In the genomic region with DNA sequence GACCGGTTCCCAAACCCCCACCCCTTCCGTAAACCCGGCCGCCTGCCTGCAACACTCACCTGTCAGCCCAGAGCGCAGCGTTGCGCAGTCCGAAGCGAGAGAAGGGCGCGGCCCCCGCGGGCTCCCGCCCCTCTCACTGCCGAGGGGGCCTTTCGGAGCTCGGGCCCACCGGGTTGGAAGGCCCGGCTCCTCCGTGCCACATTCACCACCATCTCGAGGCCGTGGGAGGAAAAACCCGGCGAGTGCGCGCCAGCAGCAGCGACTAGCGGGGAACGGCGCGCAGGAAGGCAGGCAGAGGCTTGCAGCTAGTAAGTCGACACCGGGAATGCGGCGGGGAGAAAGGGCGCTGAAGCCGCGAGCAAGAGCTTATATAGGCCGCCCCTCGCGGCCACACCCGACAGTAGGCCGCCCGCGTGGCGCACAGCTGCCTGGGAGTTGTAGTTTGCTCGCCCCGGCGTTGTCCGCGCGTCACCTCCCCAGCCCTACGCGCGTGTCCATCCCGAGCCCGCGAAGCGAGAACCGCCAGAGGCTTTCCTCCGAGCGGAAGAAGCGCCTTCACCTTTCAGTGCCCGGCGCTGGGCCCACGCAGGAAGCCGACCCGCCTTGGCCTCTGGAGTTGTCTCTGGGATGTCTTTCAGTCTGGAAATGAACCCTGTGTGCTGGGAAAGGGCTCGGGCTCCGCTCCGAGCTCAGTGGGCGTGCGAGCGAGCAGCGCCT, we compare ENCODE assay signal across 8 cellular contexts. TPM values are rescaled to one million over a fixed set of nuclear protein-coding genes. Genes with fewer than 3 reads are reported as not detected.
A peak's percentile ranks its signal among the peaks of the same experiment; 100 is the strongest.
DNase-seq lines count a peak whose midpoint lies in the region; ATAC-seq and TF ChIP-seq lines count a peak whose summit lies in the region.

No MANE protein-coding gene starts in this region.

- POLR2A ChIA-PET in WTC11 (lab: Charles Lee) = interaction anchor here (0.6 to 2.6 kb wide), 31 partner anchors 9 to 600 kb away, joined by 3 to 22 read pairs (median 5); a partner anchor contains a TSS

- CTCF ChIA-PET in WTC11 (lab: Charles Lee) = interaction anchor here (0.5 to 2.4 kb wide), 10 partner anchors 21 to 334 kb away, joined by 3 to 19 read pairs (median 3); a partner anchor contains a TSS

- H3K4me3 Mint-ChIP-seq in WTC11 = peak overlapping the region; percentile 92

- TF ChIP-seq CTCF in WTC11 (IDR thresholded peaks at IDR 0.05) (no peak), cardiac fibroblast (IDR thresholded peaks at IDR 0.05; ENCODE audit: low read depth, low read length) (no peak)

- H3K9me3 Mint-ChIP-seq in WTC11 = no peaks in the 10 kb centered on the region

- H3K4me1 Mint-ChIP-seq in WTC11 = peaks cover 24% of the 10 kb centered on the region

- peak overlapping the region; percentile 87 to 94 for H3K4me3 ChIP-seq in cardiac fibroblast (replicated peaks in 1 of 2; ENCODE audit: low read depth in 2 of 2, low read length in 2 of 2)

- peaks cover 40% of the 10 kb centered on the region for H3K36me3 Mint-ChIP-seq in WTC11

- no peaks in the 10 kb centered on the region for H3K27me3 Mint-ChIP-seq in WTC11 (ENCODE audit: low read depth)

- peak; percentile 98 for DNase-seq in AG08395 (ENCODE audit: low spot score)
- peak; percentile 95 for DNase-seq in NCI-H2196 (lab: John Stamatoyannopoulos, UW; ENCODE audit: unreplicated experiment)
- DNase-seq in WTC11 (ENCODE audit: low spot score) = peak; percentile 95
- peak; percentile 96 to 98 for DNase-seq in cardiac fibroblast (ENCODE audit: low read depth in 2 of 2)
- peak; percentile 98 for DNase-seq in islet precursor cell
- DNase-seq in stimulated activated CD4-positive, alpha-beta T cell treated with anti-CD3 and anti-CD28 coated beads, Interleukin-12 subunit alpha, Interleukin-12 subunit beta, amount 100 ng/mL, for 4 hours = peak; percentile 91

- ATAC-seq in GM18870 (IDR thresholded peaks at IDR 0.05; ENCODE audit: unreplicated experiment) (peak; percentile 68), HG03108 (IDR thresholded peaks at IDR 0.05; ENCODE audit: unreplicated experiment) (peak; percentile 85), WTC11 (peak; percentile 73)

- peak overlapping the region; percentile 83; the same call in 1 of the 2 replicates for H3K27ac Mint-ChIP-seq in WTC11

TF ChIP-seq in WTC11, 78 proteins besides CTCF, POLR2A, EP300 and RAD21 (continues in another document):
- TF ChIP-seq, protein P1, sequence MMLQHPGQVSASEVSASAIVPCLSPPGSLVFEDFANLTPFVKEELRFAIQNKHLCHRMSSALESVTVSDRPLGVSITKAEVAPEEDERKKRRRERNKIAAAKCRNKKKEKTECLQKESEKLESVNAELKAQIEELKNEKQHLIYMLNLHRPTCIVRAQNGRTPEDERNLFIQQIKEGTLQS (CRISPR knock-in tag; conservative IDR thresholded peaks at IDR 0.05) = no peak
- TF ChIP-seq TEAD1 (CRISPR knock-in tag; IDR thresholded peaks at IDR 0.05) = peak; percentile 95
- peak; percentile 55; the same call in 1 of the 2 replicates for TF ChIP-seq TP53 (CRISPR knock-in tag; IDR thresholded peaks at IDR 0.05)
- TF ChIP-seq, protein P2, sequence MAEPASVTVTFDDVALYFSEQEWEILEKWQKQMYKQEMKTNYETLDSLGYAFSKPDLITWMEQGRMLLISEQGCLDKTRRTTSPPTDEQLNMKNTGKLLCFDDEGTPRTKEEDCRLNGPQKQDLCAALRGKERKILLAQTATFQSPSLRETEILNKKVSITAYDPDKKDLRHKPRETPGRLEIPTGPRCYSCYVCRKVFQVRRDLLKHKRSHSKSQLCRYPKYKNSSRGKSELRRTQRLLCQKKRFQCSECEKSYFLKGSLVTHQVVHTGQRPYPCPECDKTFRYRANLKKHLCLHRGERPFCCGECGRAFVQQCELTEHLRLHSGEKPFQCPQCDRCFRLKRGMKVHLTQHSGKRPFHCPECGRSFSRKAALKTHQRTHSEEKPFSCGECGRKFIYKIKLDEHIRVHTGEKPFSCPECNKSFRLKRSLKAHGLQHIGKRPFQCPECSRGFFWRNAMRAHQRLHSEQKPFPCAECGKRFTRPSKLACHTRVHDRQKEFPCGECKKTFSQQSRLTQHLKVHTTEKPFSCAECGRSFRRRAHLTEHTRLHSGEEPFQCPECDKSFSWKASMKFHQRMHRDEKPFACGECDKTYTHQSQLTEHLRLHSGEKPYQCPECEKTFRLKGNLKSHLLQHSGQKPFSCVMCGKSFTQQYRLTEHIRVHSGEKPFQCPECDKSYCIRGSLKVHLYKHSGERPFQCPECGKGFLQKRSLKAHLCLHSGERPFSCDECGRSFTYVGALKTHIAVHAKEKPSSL (CRISPR knock-in tag; conservative IDR thresholded peaks at IDR 0.05) = no peak
- no peak for TF ChIP-seq ELF4 (CRISPR knock-in tag; IDR thresholded peaks at IDR 0.05; ENCODE audit: low read depth)
- TF ChIP-seq, protein P3, sequence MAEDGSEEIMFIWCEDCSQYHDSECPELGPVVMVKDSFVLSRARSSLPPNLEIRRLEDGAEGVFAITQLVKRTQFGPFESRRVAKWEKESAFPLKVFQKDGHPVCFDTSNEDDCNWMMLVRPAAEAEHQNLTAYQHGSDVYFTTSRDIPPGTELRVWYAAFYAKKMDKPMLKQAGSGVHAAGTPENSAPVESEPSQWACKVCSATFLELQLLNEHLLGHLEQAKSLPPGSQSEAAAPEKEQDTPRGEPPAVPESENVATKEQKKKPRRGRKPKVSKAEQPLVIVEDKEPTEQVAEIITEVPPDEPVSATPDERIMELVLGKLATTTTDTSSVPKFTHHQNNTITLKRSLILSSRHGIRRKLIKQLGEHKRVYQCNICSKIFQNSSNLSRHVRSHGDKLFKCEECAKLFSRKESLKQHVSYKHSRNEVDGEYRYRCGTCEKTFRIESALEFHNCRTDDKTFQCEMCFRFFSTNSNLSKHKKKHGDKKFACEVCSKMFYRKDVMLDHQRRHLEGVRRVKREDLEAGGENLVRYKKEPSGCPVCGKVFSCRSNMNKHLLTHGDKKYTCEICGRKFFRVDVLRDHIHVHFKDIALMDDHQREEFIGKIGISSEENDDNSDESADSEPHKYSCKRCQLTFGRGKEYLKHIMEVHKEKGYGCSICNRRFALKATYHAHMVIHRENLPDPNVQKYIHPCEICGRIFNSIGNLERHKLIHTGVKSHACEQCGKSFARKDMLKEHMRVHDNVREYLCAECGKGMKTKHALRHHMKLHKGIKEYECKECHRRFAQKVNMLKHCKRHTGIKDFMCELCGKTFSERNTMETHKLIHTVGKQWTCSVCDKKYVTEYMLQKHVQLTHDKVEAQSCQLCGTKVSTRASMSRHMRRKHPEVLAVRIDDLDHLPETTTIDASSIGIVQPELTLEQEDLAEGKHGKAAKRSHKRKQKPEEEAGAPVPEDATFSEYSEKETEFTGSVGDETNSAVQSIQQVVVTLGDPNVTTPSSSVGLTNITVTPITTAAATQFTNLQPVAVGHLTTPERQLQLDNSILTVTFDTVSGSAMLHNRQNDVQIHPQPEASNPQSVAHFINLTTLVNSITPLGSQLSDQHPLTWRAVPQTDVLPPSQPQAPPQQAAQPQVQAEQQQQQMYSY (CRISPR knock-in tag; IDR thresholded peaks at IDR 0.05) = peak; percentile 76
- peak; percentile 79 for TF ChIP-seq FOXK1 (CRISPR knock-in tag; IDR thresholded peaks at IDR 0.05)
- no peak for TF ChIP-seq JAZF1 (CRISPR knock-in tag; IDR thresholded peaks at IDR 0.05)
- TF ChIP-seq, protein P4, sequence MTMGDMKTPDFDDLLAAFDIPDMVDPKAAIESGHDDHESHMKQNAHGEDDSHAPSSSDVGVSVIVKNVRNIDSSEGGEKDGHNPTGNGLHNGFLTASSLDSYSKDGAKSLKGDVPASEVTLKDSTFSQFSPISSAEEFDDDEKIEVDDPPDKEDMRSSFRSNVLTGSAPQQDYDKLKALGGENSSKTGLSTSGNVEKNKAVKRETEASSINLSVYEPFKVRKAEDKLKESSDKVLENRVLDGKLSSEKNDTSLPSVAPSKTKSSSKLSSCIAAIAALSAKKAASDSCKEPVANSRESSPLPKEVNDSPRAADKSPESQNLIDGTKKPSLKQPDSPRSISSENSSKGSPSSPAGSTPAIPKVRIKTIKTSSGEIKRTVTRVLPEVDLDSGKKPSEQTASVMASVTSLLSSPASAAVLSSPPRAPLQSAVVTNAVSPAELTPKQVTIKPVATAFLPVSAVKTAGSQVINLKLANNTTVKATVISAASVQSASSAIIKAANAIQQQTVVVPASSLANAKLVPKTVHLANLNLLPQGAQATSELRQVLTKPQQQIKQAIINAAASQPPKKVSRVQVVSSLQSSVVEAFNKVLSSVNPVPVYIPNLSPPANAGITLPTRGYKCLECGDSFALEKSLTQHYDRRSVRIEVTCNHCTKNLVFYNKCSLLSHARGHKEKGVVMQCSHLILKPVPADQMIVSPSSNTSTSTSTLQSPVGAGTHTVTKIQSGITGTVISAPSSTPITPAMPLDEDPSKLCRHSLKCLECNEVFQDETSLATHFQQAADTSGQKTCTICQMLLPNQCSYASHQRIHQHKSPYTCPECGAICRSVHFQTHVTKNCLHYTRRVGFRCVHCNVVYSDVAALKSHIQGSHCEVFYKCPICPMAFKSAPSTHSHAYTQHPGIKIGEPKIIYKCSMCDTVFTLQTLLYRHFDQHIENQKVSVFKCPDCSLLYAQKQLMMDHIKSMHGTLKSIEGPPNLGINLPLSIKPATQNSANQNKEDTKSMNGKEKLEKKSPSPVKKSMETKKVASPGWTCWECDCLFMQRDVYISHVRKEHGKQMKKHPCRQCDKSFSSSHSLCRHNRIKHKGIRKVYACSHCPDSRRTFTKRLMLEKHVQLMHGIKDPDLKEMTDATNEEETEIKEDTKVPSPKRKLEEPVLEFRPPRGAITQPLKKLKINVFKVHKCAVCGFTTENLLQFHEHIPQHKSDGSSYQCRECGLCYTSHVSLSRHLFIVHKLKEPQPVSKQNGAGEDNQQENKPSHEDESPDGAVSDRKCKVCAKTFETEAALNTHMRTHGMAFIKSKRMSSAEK (CRISPR knock-in tag; IDR thresholded peaks at IDR 0.05; ENCODE audit: borderline replicate concordance) = no peak
- TF ChIP-seq, protein P5, sequence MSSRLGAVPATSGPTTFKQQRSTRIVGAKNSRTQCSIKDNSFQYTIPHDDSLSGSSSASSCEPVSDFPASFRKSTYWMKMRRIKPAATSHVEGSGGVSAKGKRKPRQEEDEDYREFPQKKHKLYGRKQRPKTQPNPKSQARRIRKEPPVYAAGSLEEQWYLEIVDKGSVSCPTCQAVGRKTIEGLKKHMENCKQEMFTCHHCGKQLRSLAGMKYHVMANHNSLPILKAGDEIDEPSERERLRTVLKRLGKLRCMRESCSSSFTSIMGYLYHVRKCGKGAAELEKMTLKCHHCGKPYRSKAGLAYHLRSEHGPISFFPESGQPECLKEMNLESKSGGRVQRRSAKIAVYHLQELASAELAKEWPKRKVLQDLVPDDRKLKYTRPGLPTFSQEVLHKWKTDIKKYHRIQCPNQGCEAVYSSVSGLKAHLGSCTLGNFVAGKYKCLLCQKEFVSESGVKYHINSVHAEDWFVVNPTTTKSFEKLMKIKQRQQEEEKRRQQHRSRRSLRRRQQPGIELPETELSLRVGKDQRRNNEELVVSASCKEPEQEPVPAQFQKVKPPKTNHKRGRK (CRISPR knock-in tag; IDR thresholded peaks at IDR 0.05; ENCODE audit: borderline replicate concordance) = no peak
- no peak for TF ChIP-seq MXD4 (CRISPR knock-in tag; IDR thresholded peaks at IDR 0.05; ENCODE audit: borderline replicate concordance)
- TF ChIP-seq SP1 (CRISPR knock-in tag; conservative IDR thresholded peaks at IDR 0.05) = peak; percentile 94

RNA-seq across cellular contexts. Expression of a gene that starts 10.4 kb away (rescaled TPM):
- 8.9 to 12.6 TPM (median 10.1 TPM) in 3 replicates for total RNA-seq in WTC11 (2021)

RNA-seq across cellular contexts. Expression of a gene that starts 28.8 kb away (rescaled TPM):
- 30.4 to 40.6 TPM (median 34.0 TPM) in 3 replicates for total RNA-seq in WTC11 (2021)

Comparison
In these comparisons a context has a peak if more than half of its experiments do, and no peak if none do; other contexts are left out.
1. Peak in every context shown above with its lines: DNase-seq, ATAC-seq and H3K4me3 ChIP-seq.